In the genomic region with DNA sequence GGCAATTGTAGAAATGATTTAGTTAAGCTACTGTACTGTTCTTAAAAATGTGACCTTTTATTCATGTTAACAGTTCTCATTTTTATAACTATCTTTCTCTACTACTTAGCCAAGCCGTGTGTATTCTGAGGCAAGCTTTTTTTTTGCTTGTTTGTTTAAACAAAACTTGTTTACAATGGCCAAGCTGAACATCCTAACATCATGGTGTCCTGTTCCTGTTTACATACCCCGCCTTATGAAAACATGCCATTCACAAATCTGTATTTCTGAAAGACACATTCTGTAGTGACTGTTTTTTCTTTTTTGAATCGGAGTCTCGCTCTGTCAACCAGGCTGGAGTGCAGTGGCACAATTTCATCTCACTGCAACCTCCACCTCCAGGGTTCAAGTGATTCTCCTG, we compare ENCODE assay signal across 21 cellular contexts.
A peak's percentile ranks its signal among the peaks of the same experiment; 100 is the strongest.
DNase-seq lines count a peak whose midpoint lies in the region; ATAC-seq and TF ChIP-seq lines count a peak whose summit lies in the region.
"Had no signal": no experiment of that assay in that cellular context is flagged by ENCODE, and none has a peak within 500 bp of the region (broad histone marks: within the 10 kb centered on the region; RNA-seq: fewer than 3 reads in every experiment).

No MANE protein-coding gene starts in this region.

- no peaks in the 10 kb centered on the region for H3K9me3 Mint-ChIP-seq in activated CD4-positive, alpha-beta T cell treated with anti-CD3 and anti-CD28 coated beads, Interleukin-2, amount 10 ng/mL, durations not matched to agents 24 days and 14 days
- H3K9me3 Mint-ChIP-seq in chondrocyte (ENCODE audit: low read depth), result no peaks in the 10 kb centered on the region
- no peaks in the 10 kb centered on the region for H3K9me3 Mint-ChIP-seq in stimulated activated naive B cell treated with anti-CD40 and anti-IgM and Interleukin-4, amounts not matched to agents 10 μg/mL and 1 μg/mL and 100 μg/mL, for 72 hours
- H3K9me3 Mint-ChIP-seq: CD8-positive, alpha-beta memory T cell; GM23338; T-cell had no signal

- peaks cover 67% of the 10 kb centered on the region for H3K36me3 Mint-ChIP-seq in activated CD4-positive, alpha-beta T cell treated with anti-CD3 and anti-CD28 coated beads, Interleukin-2, amount 10 ng/mL, durations not matched to agents 24 days and 14 days (ENCODE audit: low read depth)
- peaks cover 35% of the 10 kb centered on the region for H3K36me3 Mint-ChIP-seq in chondrocyte (ENCODE audit: low read depth)
- H3K36me3 Mint-ChIP-seq in stimulated activated naive B cell treated with anti-CD40 and anti-IgM and Interleukin-4, amounts not matched to agents 10 μg/mL and 1 μg/mL and 100 μg/mL, for 72 hours, result peaks cover 45 to 60% of the 10 kb centered on the region in 2 donors

- H3K4me3 Mint-ChIP-seq in activated CD4-positive, alpha-beta T cell treated with anti-CD3 and anti-CD28 coated beads, Interleukin-2, amount 10 ng/mL, durations not matched to agents 24 days and 14 days, result no peak overlapping the region
- no peak overlapping the region for H3K4me3 Mint-ChIP-seq in chondrocyte (ENCODE audit: unreplicated experiment)
- no peak overlapping the region for H3K4me3 Mint-ChIP-seq in stimulated activated naive B cell treated with anti-CD40 and anti-IgM and Interleukin-4, amounts not matched to agents 10 μg/mL and 1 μg/mL and 100 μg/mL, for 72 hours
- H3K4me3 Mint-ChIP-seq: B cell; CD8-positive, alpha-beta memory T cell; GM23338; T-cell had no signal

- DNase-seq in activated CD4-positive, alpha-beta T cell treated with anti-CD3 and anti-CD28 coated beads, Interleukin-2, amount 10 ng/mL, durations not matched to agents 24 days and 14 days, result no peak
- DNase-seq in activated CD4-positive, alpha-beta T cell treated with anti-CD3 and anti-CD28 coated beads, Interleukin-2, amount 50 U/mL, for 1 hour, result no peak
- peak; percentile 69 for DNase-seq in HuH-7.5 (ENCODE audit: low spot score)
- DNase-seq in chondrocyte (ENCODE audit: low spot score), result no peak
- no peak for DNase-seq in stimulated activated naive B cell treated with anti-CD40 and anti-IgM and Interleukin-4, amounts not matched to agents 10 μg/mL and 1 μg/mL and 100 μg/mL, for 72 hours
- DNase-seq: CD8-positive, alpha-beta memory T cell; GDM1; MV-4-11; NCI-H1417; NCI-H2107; NCI-H226; NCI-H774; PC-9; T-cell had no signal

- intact Hi-C loops in activated CD4-positive, alpha-beta T cell treated with anti-CD3 and anti-CD28 coated beads, Interleukin-2, amount 10 ng/mL, durations not matched to agents 24 days and 14 days (cut with micrococcal nuclease), result no loop called here

- peak overlapping the region; percentile 17 for H3K27ac Mint-ChIP-seq in activated CD4-positive, alpha-beta T cell treated with anti-CD3 and anti-CD28 coated beads, Interleukin-2, amount 10 ng/mL, durations not matched to agents 24 days and 14 days
- peak overlapping the region; percentile 20 for H3K27ac Mint-ChIP-seq in chondrocyte (ENCODE audit: unreplicated experiment)
- H3K27ac Mint-ChIP-seq in stimulated activated naive B cell treated with anti-CD40 and anti-IgM and Interleukin-4, amounts not matched to agents 10 μg/mL and 1 μg/mL and 100 μg/mL, for 72 hours, result peak overlapping the region; percentile 70
- H3K27ac Mint-ChIP-seq: B cell, GM23338 had no signal

- no peak for TF ChIP-seq CTCF in chondrocyte (IDR thresholded peaks at IDR 0.05)

- H3K4me1 Mint-ChIP-seq in activated CD4-positive, alpha-beta T cell treated with anti-CD3 and anti-CD28 coated beads, Interleukin-2, amount 10 ng/mL, durations not matched to agents 24 days and 14 days, result peaks cover 6% of the 10 kb centered on the region
- peaks cover 29% of the 10 kb centered on the region for H3K4me1 Mint-ChIP-seq in chondrocyte (ENCODE audit: low read depth)
- H3K4me1 Mint-ChIP-seq in stimulated activated naive B cell treated with anti-CD40 and anti-IgM and Interleukin-4, amounts not matched to agents 10 μg/mL and 1 μg/mL and 100 μg/mL, for 72 hours, result peaks cover 8 to 10% of the 10 kb centered on the region in 2 donors

- no peak for ATAC-seq in stimulated activated naive B cell treated with anti-CD40 and anti-IgM and Interleukin-4, amounts not matched to agents 10 μg/mL and 1 μg/mL and 100 μg/mL, for 72 hours (replicated peaks)
- ATAC-seq in HG03571 (IDR thresholded peaks at IDR 0.05; ENCODE audit: unreplicated experiment) (no peak), GM18520 (IDR thresholded peaks at IDR 0.05; ENCODE audit: unreplicated experiment) (no peak), GM18907 (IDR thresholded peaks at IDR 0.05; ENCODE audit: unreplicated experiment) (no peak)
- ATAC-seq: GM23338, HCT116, K562, T-cell had no signal

- no peaks in the 10 kb centered on the region for H3K27me3 Mint-ChIP-seq in activated CD4-positive, alpha-beta T cell treated with anti-CD3 and anti-CD28 coated beads, Interleukin-2, amount 10 ng/mL, durations not matched to agents 24 days and 14 days
- H3K27me3 Mint-ChIP-seq in chondrocyte (ENCODE audit: low read depth), result no peaks in the 10 kb centered on the region
- no peaks in the 10 kb centered on the region for H3K27me3 Mint-ChIP-seq in stimulated activated naive B cell treated with anti-CD40 and anti-IgM and Interleukin-4, amounts not matched to agents 10 μg/mL and 1 μg/mL and 100 μg/mL, for 72 hours
- H3K27me3 Mint-ChIP-seq: B cell; CD8-positive, alpha-beta memory T cell; T-cell had no signal

Comparison
In these comparisons a context has a peak if more than half of its experiments do, and no peak if none do; other contexts are left out.
1. H3K27ac Mint-ChIP-seq: peak in every context shown above with its lines; median percentile 70 in stimulated activated naive B cell treated with anti-CD40 and anti-IgM and Interleukin-4, amounts not matched to agents 10 μg/mL and 1 μg/mL and 100 μg/mL, for 72 hours; 20 in chondrocyte; 17 in activated CD4-positive, alpha-beta T cell treated with anti-CD3 and anti-CD28 coated beads, Interleukin-2, amount 10 ng/mL, durations not matched to agents 24 days and 14 days.